ENCODE assay signal across 1 cellular context in the genomic region with DNA sequence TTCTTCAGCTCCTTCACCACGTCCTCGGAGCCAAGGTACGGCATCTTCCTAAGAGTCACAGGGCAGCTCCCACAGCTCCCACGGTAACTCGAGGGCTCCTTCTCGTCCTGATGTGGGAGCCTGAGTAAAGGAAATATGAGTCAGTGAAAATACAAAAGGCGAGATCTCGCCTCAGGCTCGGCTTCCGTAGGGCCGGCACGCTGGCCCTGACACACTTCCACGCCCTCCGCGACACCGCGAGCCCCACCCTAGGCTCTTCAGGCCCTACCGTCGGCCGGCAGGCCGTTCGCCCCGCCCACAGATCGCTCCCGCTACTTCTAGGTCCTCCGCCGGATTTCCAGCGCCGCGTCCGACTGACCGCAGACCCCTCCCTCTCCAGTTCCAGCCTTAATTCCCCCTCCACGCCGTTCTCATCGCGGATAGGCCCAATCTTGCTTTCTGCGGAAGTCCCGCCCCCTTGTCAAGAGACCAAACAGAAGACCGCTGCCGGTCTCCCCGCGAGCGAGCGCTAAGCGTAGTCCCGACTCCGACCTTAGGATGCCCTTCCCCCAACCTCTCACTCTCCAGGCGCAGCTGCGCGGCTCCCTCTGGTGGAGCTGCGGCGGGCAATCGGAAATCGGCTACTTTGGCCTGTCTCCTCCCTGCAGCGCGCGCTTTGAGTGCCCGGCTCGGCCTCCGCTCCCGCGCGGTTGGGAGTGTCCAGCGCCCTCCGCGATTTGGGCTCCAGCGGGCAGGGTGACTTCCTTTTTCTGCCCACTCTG.
TF ChIP-seq lines count a peak whose summit lies in the region.

A gene (minus strand): TSS at position 126 of the 761 bp plus-strand sequence. CDS start 82 bp downstream, at position 44.
A gene (plus strand): TSS at position 653 of the 761 bp plus-strand sequence. CDS start 261 bp downstream, outside the sequence.

TF ChIP-seq in HepG2, 621 proteins besides CTCF, POLR2A, EP300 and RAD21 (continued from another document and continues in another):
- TF ChIP-seq, protein P1, sequence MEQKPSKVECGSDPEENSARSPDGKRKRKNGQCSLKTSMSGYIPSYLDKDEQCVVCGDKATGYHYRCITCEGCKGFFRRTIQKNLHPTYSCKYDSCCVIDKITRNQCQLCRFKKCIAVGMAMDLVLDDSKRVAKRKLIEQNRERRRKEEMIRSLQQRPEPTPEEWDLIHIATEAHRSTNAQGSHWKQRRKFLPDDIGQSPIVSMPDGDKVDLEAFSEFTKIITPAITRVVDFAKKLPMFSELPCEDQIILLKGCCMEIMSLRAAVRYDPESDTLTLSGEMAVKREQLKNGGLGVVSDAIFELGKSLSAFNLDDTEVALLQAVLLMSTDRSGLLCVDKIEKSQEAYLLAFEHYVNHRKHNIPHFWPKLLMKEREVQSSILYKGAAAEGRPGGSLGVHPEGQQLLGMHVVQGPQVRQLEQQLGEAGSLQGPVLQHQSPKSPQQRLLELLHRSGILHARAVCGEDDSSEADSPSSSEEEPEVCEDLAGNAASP (CRISPR knock-in tag; IDR thresholded peaks at IDR 0.05; ENCODE audit: borderline replicate concordance) = peak; percentile 80
- TF ChIP-seq, protein P2, sequence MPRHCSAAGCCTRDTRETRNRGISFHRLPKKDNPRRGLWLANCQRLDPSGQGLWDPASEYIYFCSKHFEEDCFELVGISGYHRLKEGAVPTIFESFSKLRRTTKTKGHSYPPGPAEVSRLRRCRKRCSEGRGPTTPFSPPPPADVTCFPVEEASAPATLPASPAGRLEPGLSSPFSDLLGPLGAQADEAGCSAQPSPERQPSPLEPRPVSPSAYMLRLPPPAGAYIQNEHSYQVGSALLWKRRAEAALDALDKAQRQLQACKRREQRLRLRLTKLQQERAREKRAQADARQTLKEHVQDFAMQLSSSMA (CRISPR knock-in tag; IDR thresholded peaks at IDR 0.05) = no peak
- TF ChIP-seq, protein P3, sequence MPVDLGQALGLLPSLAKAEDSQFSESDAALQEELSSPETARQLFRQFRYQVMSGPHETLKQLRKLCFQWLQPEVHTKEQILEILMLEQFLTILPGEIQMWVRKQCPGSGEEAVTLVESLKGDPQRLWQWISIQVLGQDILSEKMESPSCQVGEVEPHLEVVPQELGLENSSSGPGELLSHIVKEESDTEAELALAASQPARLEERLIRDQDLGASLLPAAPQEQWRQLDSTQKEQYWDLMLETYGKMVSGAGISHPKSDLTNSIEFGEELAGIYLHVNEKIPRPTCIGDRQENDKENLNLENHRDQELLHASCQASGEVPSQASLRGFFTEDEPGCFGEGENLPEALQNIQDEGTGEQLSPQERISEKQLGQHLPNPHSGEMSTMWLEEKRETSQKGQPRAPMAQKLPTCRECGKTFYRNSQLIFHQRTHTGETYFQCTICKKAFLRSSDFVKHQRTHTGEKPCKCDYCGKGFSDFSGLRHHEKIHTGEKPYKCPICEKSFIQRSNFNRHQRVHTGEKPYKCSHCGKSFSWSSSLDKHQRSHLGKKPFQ (CRISPR knock-in tag; IDR thresholded peaks at IDR 0.05; ENCODE audit: insufficient replicate concordance) = no peak
- TF ChIP-seq, protein P4, sequence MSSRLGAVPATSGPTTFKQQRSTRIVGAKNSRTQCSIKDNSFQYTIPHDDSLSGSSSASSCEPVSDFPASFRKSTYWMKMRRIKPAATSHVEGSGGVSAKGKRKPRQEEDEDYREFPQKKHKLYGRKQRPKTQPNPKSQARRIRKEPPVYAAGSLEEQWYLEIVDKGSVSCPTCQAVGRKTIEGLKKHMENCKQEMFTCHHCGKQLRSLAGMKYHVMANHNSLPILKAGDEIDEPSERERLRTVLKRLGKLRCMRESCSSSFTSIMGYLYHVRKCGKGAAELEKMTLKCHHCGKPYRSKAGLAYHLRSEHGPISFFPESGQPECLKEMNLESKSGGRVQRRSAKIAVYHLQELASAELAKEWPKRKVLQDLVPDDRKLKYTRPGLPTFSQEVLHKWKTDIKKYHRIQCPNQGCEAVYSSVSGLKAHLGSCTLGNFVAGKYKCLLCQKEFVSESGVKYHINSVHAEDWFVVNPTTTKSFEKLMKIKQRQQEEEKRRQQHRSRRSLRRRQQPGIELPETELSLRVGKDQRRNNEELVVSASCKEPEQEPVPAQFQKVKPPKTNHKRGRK (CRISPR knock-in tag; IDR thresholded peaks at IDR 0.05) = peak; percentile 98; the same call in 1 of the 2 replicates
- no peak for TF ChIP-seq ZKSCAN1 (IDR thresholded peaks at IDR 0.05; ENCODE audit: low read length)
- TF ChIP-seq ZBTB3 (CRISPR knock-in tag; IDR thresholded peaks at IDR 0.05; ENCODE audit: borderline replicate concordance, low read depth) = no peak; the same call in 1 of the 2 replicates
- TF ChIP-seq, protein P5, sequence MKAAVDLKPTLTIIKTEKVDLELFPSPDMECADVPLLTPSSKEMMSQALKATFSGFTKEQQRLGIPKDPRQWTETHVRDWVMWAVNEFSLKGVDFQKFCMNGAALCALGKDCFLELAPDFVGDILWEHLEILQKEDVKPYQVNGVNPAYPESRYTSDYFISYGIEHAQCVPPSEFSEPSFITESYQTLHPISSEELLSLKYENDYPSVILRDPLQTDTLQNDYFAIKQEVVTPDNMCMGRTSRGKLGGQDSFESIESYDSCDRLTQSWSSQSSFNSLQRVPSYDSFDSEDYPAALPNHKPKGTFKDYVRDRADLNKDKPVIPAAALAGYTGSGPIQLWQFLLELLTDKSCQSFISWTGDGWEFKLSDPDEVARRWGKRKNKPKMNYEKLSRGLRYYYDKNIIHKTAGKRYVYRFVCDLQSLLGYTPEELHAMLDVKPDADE (CRISPR knock-in tag; IDR thresholded peaks at IDR 0.05) = no peak
- TF ChIP-seq ZNF746 (CRISPR knock-in tag; IDR thresholded peaks at IDR 0.05) = peak; percentile 39
- peak; percentile 21; the same call in 1 of the 2 replicates for TF ChIP-seq CEBPG (CRISPR knock-in tag; IDR thresholded peaks at IDR 0.05)
- TF ChIP-seq, protein P6, sequence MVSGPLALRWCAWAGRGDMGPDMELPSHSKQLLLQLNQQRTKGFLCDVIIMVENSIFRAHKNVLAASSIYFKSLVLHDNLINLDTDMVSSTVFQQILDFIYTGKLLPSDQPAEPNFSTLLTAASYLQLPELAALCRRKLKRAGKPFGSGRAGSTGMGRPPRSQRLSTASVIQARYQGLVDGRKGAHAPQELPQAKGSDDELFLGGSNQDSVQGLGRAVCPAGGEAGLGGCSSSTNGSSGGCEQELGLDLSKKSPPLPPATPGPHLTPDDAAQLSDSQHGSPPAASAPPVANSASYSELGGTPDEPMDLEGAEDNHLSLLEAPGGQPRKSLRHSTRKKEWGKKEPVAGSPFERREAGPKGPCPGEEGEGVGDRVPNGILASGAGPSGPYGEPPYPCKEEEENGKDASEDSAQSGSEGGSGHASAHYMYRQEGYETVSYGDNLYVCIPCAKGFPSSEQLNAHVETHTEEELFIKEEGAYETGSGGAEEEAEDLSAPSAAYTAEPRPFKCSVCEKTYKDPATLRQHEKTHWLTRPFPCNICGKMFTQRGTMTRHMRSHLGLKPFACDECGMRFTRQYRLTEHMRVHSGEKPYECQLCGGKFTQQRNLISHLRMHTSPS (CRISPR knock-in tag; IDR thresholded peaks at IDR 0.05; ENCODE audit: low read depth) = no peak
- TF ChIP-seq RFXANK (CRISPR knock-in tag; IDR thresholded peaks at IDR 0.05) = 0 out of 2 replicates have a peak, but pooled peaks have one; percentile 57
- TF ChIP-seq ZNF160 (CRISPR knock-in tag; IDR thresholded peaks at IDR 0.05) = no peak; the same call in 1 of the 2 replicates
- TF ChIP-seq, protein P7, sequence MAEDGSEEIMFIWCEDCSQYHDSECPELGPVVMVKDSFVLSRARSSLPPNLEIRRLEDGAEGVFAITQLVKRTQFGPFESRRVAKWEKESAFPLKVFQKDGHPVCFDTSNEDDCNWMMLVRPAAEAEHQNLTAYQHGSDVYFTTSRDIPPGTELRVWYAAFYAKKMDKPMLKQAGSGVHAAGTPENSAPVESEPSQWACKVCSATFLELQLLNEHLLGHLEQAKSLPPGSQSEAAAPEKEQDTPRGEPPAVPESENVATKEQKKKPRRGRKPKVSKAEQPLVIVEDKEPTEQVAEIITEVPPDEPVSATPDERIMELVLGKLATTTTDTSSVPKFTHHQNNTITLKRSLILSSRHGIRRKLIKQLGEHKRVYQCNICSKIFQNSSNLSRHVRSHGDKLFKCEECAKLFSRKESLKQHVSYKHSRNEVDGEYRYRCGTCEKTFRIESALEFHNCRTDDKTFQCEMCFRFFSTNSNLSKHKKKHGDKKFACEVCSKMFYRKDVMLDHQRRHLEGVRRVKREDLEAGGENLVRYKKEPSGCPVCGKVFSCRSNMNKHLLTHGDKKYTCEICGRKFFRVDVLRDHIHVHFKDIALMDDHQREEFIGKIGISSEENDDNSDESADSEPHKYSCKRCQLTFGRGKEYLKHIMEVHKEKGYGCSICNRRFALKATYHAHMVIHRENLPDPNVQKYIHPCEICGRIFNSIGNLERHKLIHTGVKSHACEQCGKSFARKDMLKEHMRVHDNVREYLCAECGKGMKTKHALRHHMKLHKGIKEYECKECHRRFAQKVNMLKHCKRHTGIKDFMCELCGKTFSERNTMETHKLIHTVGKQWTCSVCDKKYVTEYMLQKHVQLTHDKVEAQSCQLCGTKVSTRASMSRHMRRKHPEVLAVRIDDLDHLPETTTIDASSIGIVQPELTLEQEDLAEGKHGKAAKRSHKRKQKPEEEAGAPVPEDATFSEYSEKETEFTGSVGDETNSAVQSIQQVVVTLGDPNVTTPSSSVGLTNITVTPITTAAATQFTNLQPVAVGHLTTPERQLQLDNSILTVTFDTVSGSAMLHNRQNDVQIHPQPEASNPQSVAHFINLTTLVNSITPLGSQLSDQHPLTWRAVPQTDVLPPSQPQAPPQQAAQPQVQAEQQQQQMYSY (CRISPR knock-in tag; IDR thresholded peaks at IDR 0.05) = no peak
- TF ChIP-seq ZNF543 (CRISPR knock-in tag; IDR thresholded peaks at IDR 0.05) = peak; percentile 74; the same call in 1 of the 2 replicates
- TF ChIP-seq ZNF20 (CRISPR knock-in tag; IDR thresholded peaks at IDR 0.05) = no peak
- no peak for TF ChIP-seq ZNF607 (CRISPR knock-in tag; IDR thresholded peaks at IDR 0.05; ENCODE audit: borderline replicate concordance)
- TF ChIP-seq HNRNPLL (IDR thresholded peaks at IDR 0.05; ENCODE audit: low read depth, low read length, poor library complexity, severe bottlenecking) = peak; percentile 96
- TF ChIP-seq, protein P8, sequence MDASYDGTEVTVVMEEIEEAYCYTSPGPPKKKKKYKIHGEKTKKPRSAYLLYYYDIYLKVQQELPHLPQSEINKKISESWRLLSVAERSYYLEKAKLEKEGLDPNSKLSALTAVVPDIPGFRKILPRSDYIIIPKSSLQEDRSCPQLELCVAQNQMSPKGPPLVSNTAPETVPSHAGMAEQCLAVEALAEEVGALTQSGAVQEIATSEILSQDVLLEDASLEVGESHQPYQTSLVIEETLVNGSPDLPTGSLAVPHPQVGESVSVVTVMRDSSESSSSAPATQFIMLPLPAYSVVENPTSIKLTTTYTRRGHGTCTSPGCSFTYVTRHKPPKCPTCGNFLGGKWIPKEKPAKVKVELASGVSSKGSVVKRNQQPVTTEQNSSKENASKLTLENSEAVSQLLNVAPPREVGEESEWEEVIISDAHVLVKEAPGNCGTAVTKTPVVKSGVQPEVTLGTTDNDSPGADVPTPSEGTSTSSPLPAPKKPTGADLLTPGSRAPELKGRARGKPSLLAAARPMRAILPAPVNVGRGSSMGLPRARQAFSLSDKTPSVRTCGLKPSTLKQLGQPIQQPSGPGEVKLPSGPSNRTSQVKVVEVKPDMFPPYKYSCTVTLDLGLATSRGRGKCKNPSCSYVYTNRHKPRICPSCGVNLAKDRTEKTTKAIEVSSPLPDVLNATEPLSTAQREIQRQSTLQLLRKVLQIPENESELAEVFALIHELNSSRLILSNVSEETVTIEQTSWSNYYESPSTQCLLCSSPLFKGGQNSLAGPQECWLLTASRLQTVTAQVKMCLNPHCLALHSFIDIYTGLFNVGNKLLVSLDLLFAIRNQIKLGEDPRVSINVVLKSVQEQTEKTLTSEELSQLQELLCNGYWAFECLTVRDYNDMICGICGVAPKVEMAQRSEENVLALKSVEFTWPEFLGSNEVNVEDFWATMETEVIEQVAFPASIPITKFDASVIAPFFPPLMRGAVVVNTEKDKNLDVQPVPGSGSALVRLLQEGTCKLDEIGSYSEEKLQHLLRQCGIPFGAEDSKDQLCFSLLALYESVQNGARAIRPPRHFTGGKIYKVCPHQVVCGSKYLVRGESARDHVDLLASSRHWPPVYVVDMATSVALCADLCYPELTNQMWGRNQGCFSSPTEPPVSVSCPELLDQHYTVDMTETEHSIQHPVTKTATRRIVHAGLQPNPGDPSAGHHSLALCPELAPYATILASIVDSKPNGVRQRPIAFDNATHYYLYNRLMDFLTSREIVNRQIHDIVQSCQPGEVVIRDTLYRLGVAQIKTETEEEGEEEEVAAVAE (CRISPR knock-in tag; IDR thresholded peaks at IDR 0.05; ENCODE audit: borderline replicate concordance) = peak; percentile 80; the same call in 1 of the 2 replicates
- TF ChIP-seq AKAP8 (CRISPR knock-in tag; IDR thresholded peaks at IDR 0.05) = 0 out of 2 replicates have a peak, but pooled peaks have one; percentile 4
- TF ChIP-seq ARHGAP35 (CRISPR knock-in tag; IDR thresholded peaks at IDR 0.05; ENCODE audit: borderline replicate concordance) = no peak
- TF ChIP-seq SMAD3 (CRISPR knock-in tag; IDR thresholded peaks at IDR 0.05) = no peak
- TF ChIP-seq PITX1 (CRISPR knock-in tag; IDR thresholded peaks at IDR 0.05) = peak; percentile 84
- TF ChIP-seq MAZ (IDR thresholded peaks at IDR 0.05; ENCODE audit: borderline replicate concordance, low read depth, low read length) = peak; percentile 56; the same call in 1 of the 2 replicates
- peak; percentile 90 for TF ChIP-seq MAZ (CRISPR knock-in tag; IDR thresholded peaks at IDR 0.05; ENCODE audit: low read depth)
- TF ChIP-seq ZNF83 (CRISPR knock-in tag; IDR thresholded peaks at IDR 0.05; ENCODE audit: borderline replicate concordance) = no peak
- peak; percentile 91 for TF ChIP-seq ZFX (CRISPR knock-in tag; IDR thresholded peaks at IDR 0.05; ENCODE audit: low read depth)
- TF ChIP-seq, protein P9, sequence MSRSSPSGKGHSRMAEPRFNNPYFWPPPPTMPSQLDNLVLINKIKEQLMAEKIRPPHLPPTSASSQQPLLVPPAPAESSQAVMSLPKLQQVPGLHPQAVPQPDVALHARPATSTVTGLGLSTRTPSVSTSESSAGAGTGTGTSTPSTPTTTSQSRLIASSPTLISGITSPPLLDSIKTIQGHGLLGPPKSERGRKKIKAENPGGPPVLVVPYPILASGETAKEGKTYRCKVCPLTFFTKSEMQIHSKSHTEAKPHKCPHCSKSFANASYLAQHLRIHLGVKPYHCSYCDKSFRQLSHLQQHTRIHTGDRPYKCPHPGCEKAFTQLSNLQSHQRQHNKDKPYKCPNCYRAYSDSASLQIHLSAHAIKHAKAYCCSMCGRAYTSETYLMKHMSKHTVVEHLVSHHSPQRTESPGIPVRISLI (CRISPR knock-in tag; IDR thresholded peaks at IDR 0.05; ENCODE audit: borderline replicate concordance) = no peak; the same call in 1 of the 2 replicates
- no peak for TF ChIP-seq SRSF4 (IDR thresholded peaks at IDR 0.05; ENCODE audit: low read depth, low read length, poor library complexity, severe bottlenecking)
- no peak for TF ChIP-seq CHCHD3 (CRISPR knock-in tag; IDR thresholded peaks at IDR 0.05)
- TF ChIP-seq ZNF556 (CRISPR knock-in tag; IDR thresholded peaks at IDR 0.05; ENCODE audit: borderline replicate concordance) = no peak
- TF ChIP-seq ONECUT2 (CRISPR knock-in tag; IDR thresholded peaks at IDR 0.05) = peak; percentile 47; the same call in 1 of the 2 replicates
- TF ChIP-seq ZNF713 (CRISPR knock-in tag; IDR thresholded peaks at IDR 0.05) = no peak
- TF ChIP-seq HHEX (CRISPR knock-in tag; IDR thresholded peaks at IDR 0.05) = no peak
- TF ChIP-seq MBD4 (IDR thresholded peaks at IDR 0.05; ENCODE audit: borderline replicate concordance, low read length) = no peak
- peak; percentile 76; the same call in 1 of the 2 replicates for TF ChIP-seq DR1 (CRISPR knock-in tag; IDR thresholded peaks at IDR 0.05)
